ENCODE assay signal across 7 cellular contexts in genomic region chr7:102279537-102280400, GRCh38. TPM values are rescaled to one million over a fixed set of nuclear protein-coding genes. Genes with fewer than 3 reads are reported as not detected.
A peak's percentile ranks its signal among the peaks of the same experiment; 100 is the strongest.
DNase-seq lines count a peak whose midpoint lies in the region; TF ChIP-seq lines count a peak whose summit lies in the region.

No MANE protein-coding gene starts in this region.

- H3K18ac ChIP-seq in mesenchymal stem cell (ENCODE audit: low read depth in 1 of 2, low read length in 2 of 2) = peak overlapping the region in 1 of 2 experiments; percentile 68

- no peak overlapping the region for H2BK15ac ChIP-seq in mesenchymal stem cell (ENCODE audit: low read depth, poor library complexity, severe bottlenecking)

- H3K9ac ChIP-seq in mesenchymal stem cell (ENCODE audit: low read length) = no peak overlapping the region

- peaks cover 0 to 22% of the 10 kb centered on the region in 2 experiments for H3K36me3 ChIP-seq in mesenchymal stem cell (ENCODE audit: control insufficient read depth in 1 of 2, insufficient read depth in 2 of 2, low read depth in 1 of 2, low read length in 2 of 2)

- intact Hi-C loops in activated CD4-positive, alpha-beta T cell treated with anti-CD3 and anti-CD28 coated beads, Interleukin-2, amount 10 ng/mL, durations not matched to agents 24 days and 14 days (cut with micrococcal nuclease) = loop anchor here (1.0 to 10.0 kb wide), 3 partner anchors 111 to 465 kb away; partner anchors contain the start of genes ALKBH4, CUX1 and LRWD1

- no peak overlapping the region for H3K27ac ChIP-seq in mesenchymal stem cell (ENCODE audit: low read length, poor library complexity, severe bottlenecking)
- H3K27ac ChIP-seq in substantia nigra (ENCODE audit: low read depth, low read length, poor library complexity, severe bottlenecking) = no peak overlapping the region

- H4K91ac ChIP-seq in mesenchymal stem cell (ENCODE audit: low read length) = peak overlapping the region; percentile 39

- H3K27ac Mint-ChIP-seq in activated CD4-positive, alpha-beta T cell treated with anti-CD3 and anti-CD28 coated beads, Interleukin-2, amount 10 ng/mL, durations not matched to agents 24 days and 14 days = no peak overlapping the region

- no peak overlapping the region for H3K14ac ChIP-seq in mesenchymal stem cell (ENCODE audit: low read length in 2 of 2)

- peaks cover 6% of the 10 kb centered on the region for H3K27me3 Mint-ChIP-seq in activated CD4-positive, alpha-beta T cell treated with anti-CD3 and anti-CD28 coated beads, Interleukin-2, amount 10 ng/mL, durations not matched to agents 24 days and 14 days

- DNase-seq in GM12865 (ENCODE audit: low read depth) = peak; percentile 83
- DNase-seq in HFF-Myc (ENCODE audit: extremely low read depth, low read depth) = no peak
- peak; percentile 49 for DNase-seq in NCI-H2196 (lab: John Stamatoyannopoulos, UW; ENCODE audit: unreplicated experiment)
- peak; percentile 85 for DNase-seq in activated CD4-positive, alpha-beta T cell treated with anti-CD3 and anti-CD28 coated beads, Interleukin-2, amount 10 ng/mL, durations not matched to agents 24 days and 14 days
- peak; percentile 75 for DNase-seq in dermis blood vessel endothelial cell
- peak; percentile 76 for DNase-seq in mesenchymal stem cell
- DNase-seq in substantia nigra (lab: John Stamatoyannopoulos, UW) = peak in 38 of 49 donors; percentile 4 to 70 (median 32)

- H3K4ac ChIP-seq in mesenchymal stem cell (ENCODE audit: low read depth in 1 of 2, low read length in 2 of 2) = no peak overlapping the region

- peak overlapping the region in 1 of 2 experiments; percentile 3 for H2BK12ac ChIP-seq in mesenchymal stem cell (ENCODE audit: low read length in 2 of 2)

- H4K8ac ChIP-seq in mesenchymal stem cell (ENCODE audit: low read length) = peak overlapping the region; percentile 82

- H3K9me3 ChIP-seq in mesenchymal stem cell (ENCODE audit: control insufficient read depth, low read length) = no peaks in the 10 kb centered on the region

- H3K79me1 ChIP-seq in mesenchymal stem cell (replicated peaks; ENCODE audit: low read length, poor library complexity, severe bottlenecking) = no peaks in the 10 kb centered on the region

- no peak overlapping the region for H2BK120ac ChIP-seq in mesenchymal stem cell (ENCODE audit: low read depth, low read length)

- H3K4me3 ChIP-seq in GM12865 (ENCODE audit: low read depth, low read length) = 0 out of 2 replicates have a peak overlapping the region, but pooled peaks have one; percentile 15
- H3K4me3 ChIP-seq in HFF-Myc (replicated peaks; ENCODE audit: low read depth, low read length) = no peak overlapping the region
- H3K4me3 ChIP-seq in mesenchymal stem cell (ENCODE audit: insufficient read depth in 1 of 2, low read depth in 1 of 2, low read length in 2 of 2) = no peak overlapping the region

- H2BK5ac ChIP-seq in mesenchymal stem cell (ENCODE audit: low read depth, low read length, poor library complexity, severe bottlenecking) = no peak overlapping the region

- H2AFZ ChIP-seq in mesenchymal stem cell (ENCODE audit: low read depth, low read length) = no peak overlapping the region

- H3K23ac ChIP-seq in mesenchymal stem cell (ENCODE audit: low read length in 2 of 2) = no peak overlapping the region

- H3K27me3 ChIP-seq in mesenchymal stem cell (ENCODE audit: control insufficient read depth in 1 of 2, insufficient read depth in 1 of 2, low read length in 2 of 2) = no peaks in the 10 kb centered on the region

- H3K36me3 Mint-ChIP-seq in activated CD4-positive, alpha-beta T cell treated with anti-CD3 and anti-CD28 coated beads, Interleukin-2, amount 10 ng/mL, durations not matched to agents 24 days and 14 days (ENCODE audit: low read depth) = no peaks in the 10 kb centered on the region

- no peak overlapping the region for H3K4me3 Mint-ChIP-seq in activated CD4-positive, alpha-beta T cell treated with anti-CD3 and anti-CD28 coated beads, Interleukin-2, amount 10 ng/mL, durations not matched to agents 24 days and 14 days

- H2AK5ac ChIP-seq in mesenchymal stem cell (ENCODE audit: low read length, severe bottlenecking) = no peak overlapping the region

- H3K4me1 Mint-ChIP-seq in activated CD4-positive, alpha-beta T cell treated with anti-CD3 and anti-CD28 coated beads, Interleukin-2, amount 10 ng/mL, durations not matched to agents 24 days and 14 days = peaks cover 7% of the 10 kb centered on the region

- TF ChIP-seq CTCF in GM12865 (IDR thresholded peaks at IDR 0.05; ENCODE audit: insufficient read depth, low read depth, low read length, missing control alignments) (peak; percentile 94), HFF-Myc (IDR thresholded peaks at IDR 0.05; ENCODE audit: low read depth, low read length, missing control alignments) (peak; percentile 84)

- no peak overlapping the region for H3K4me2 ChIP-seq in mesenchymal stem cell (ENCODE audit: low read length, poor library complexity, severe bottlenecking)

- WGBS in mesenchymal stem cell = 61% methylated on average over 23 of the region's 23 CpGs

- H3K4me1 ChIP-seq in mesenchymal stem cell (ENCODE audit: control insufficient read depth, insufficient read depth, low read depth, low read length) = peaks cover 12% of the 10 kb centered on the region

- H3K9me3 Mint-ChIP-seq in activated CD4-positive, alpha-beta T cell treated with anti-CD3 and anti-CD28 coated beads, Interleukin-2, amount 10 ng/mL, durations not matched to agents 24 days and 14 days = no peaks in the 10 kb centered on the region

RNA-seq across cellular contexts. Expression of gene SH2B2, which starts 6.9 kb away (rescaled TPM):
- total RNA-seq in activated CD4-positive, alpha-beta T cell treated with anti-CD3 and anti-CD28 coated beads, Interleukin-2, amount 10 ng/mL, durations not matched to agents 24 days and 14 days = 2.9 and 3.1 TPM in 2 replicates
- total RNA-seq in dermis blood vessel endothelial cell = 2.5 and 4.4 TPM in 2 replicates
- 2.3 TPM for polyA plus RNA-seq in mesenchymal stem cell (2013, experiment 1 of 2)
- 1.9 TPM for polyA plus RNA-seq in mesenchymal stem cell (2013, experiment 2 of 2)
